19 cellular contexts compared by ENCODE assay signal in the genomic region with DNA sequence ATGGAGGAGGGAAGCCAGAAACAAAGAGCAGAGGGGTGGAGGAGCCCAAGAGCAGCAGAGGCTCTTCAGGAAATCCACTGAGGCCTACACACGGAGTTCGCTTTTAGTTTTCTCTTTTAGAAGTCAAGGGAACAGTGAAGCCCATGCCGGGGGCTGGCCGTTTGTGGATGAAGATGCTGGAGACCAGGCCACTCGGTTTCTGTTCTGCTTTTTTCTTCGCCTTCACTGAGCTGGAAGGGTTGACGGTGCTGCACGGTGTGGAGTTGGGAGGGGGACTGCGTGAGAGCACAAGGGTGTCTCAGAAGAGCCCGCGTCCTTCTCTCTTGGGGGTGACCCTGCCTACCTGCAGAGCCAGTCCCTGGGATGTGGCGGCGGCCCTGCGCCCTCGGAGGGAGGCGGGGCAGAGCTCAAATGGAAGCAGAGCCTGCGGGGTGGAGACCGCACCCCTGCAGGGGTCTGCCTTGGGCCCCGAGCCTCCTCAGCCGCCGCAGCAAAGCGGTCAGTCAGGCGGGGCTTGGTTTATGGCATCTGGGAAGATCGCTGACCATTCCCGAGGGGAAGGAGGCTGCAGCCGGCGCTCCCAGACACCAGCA.
DNase-seq lines count a peak whose midpoint lies in the region; ATAC-seq and TF ChIP-seq lines count a peak whose summit lies in the region.
"Had no signal": no experiment of that assay in that cellular context is flagged by ENCODE, and none has a peak within 500 bp of the region (broad histone marks: within the 10 kb centered on the region; RNA-seq: fewer than 3 reads in every experiment).

No MANE protein-coding gene starts in this region.

- intact Hi-C loops in lower lobe of right lung (cut with DNase I): no loop called here

- no peaks in the 10 kb centered on the region; the same call in none of the 2 replicates for H3K79me2 ChIP-seq in GM23338 (replicated peaks; ENCODE audit: insufficient read depth)

- peaks cover 4% of the 10 kb centered on the region for H3K27me3 Mint-ChIP-seq in GM23338 (ENCODE audit: insufficient read depth, low read depth, poor library complexity)
- H3K27me3 Mint-ChIP-seq in nephron progenitor cell (ENCODE audit: low read depth, poor library complexity): no peaks in the 10 kb centered on the region
- H3K27me3 Mint-ChIP-seq: activated CD4-positive, alpha-beta memory T cell treated with anti-CD3 and anti-CD28 coated beads for 36 hours; central memory CD8-positive, alpha-beta T cell had no signal

- H3K36me3 Mint-ChIP-seq in GM23338 (ENCODE audit: low read depth): peaks cover 48% of the 10 kb centered on the region
- H3K36me3 Mint-ChIP-seq in nephron progenitor cell (ENCODE audit: low read depth): peaks cover 67% of the 10 kb centered on the region

- CTCF ChIA-PET in RWPE1 (lab: Yijun Ruan, JAX): no interaction called here

- H3K9me2 ChIP-seq in GM23338 (ENCODE audit: insufficient read depth): no peaks in the 10 kb centered on the region

- DNase-seq in GM10266 (ENCODE audit: extremely low spot score): peak; percentile 86
- no peak for DNase-seq in GM23338 (ENCODE audit: low spot score)
- no peak for DNase-seq in RWPE1 (ENCODE audit: low spot score)
- DNase-seq in nephron progenitor cell: peak; percentile 44
- no peak for DNase-seq in lower lobe of right lung
- DNase-seq: activated CD4-positive, alpha-beta memory T cell treated with anti-CD3 and anti-CD28 coated beads for 36 hours; activated naive CD4-positive, alpha-beta T cell treated with anti-CD3 and anti-CD28 coated beads for 36 hours; CD8-positive, alpha-beta T cell; esophagus squamous epithelium; NCI-H187 had no signal

- H3K4me3 Mint-ChIP-seq in GM23338: no peak overlapping the region
- no peak overlapping the region for H3K4me3 Mint-ChIP-seq in nephron progenitor cell
- H3K4me3 Mint-ChIP-seq: activated CD4-positive, alpha-beta memory T cell treated with anti-CD3 and anti-CD28 coated beads for 36 hours; activated naive CD4-positive, alpha-beta T cell treated with anti-CD3 and anti-CD28 coated beads for 36 hours; CD8-positive, alpha-beta T cell; central memory CD8-positive, alpha-beta T cell; T-helper 1 cell treated with Interleukin-12 subunit alpha and Interleukin-12 subunit beta and Interleukin-4 antibody, amounts not matched to agents 30 μg/mL and 1 μg/mL, for 36 hours had no signal

- H3K9me3 Mint-ChIP-seq in GM23338 (no peaks in the 10 kb centered on the region), nephron progenitor cell (no peaks in the 10 kb centered on the region)
- H3K9me3 Mint-ChIP-seq: activated CD4-positive, alpha-beta memory T cell treated with anti-CD3 and anti-CD28 coated beads for 36 hours; activated naive CD4-positive, alpha-beta T cell treated with anti-CD3 and anti-CD28 coated beads for 36 hours; CD8-positive, alpha-beta T cell; central memory CD8-positive, alpha-beta T cell; T-helper 1 cell treated with Interleukin-12 subunit alpha and Interleukin-12 subunit beta and Interleukin-4 antibody, amounts not matched to agents 30 μg/mL and 1 μg/mL, for 36 hours had no signal

- no peak overlapping the region for H3K27ac ChIP-seq in GM23338 (ENCODE audit: low read depth)
- H3K27ac ChIP-seq in RWPE1: peak overlapping the region; percentile 14; the same call in 1 of the 2 replicates
- no peak overlapping the region for H3K27ac ChIP-seq in lower lobe of right lung
- H3K27ac ChIP-seq: ascending aorta, esophagus squamous epithelium, SJSA1, thoracic aorta had no signal

- H3K27me3 ChIP-seq in GM23338 (ENCODE audit: insufficient read depth) (no peaks in the 10 kb centered on the region), lower lobe of right lung (ENCODE audit: low read depth) (no peaks in the 10 kb centered on the region)
- H3K27me3 ChIP-seq: ascending aorta, esophagus squamous epithelium, SJSA1 had no signal

- no peaks in the 10 kb centered on the region for H3K4me1 ChIP-seq in GM23338 (ENCODE audit: insufficient read depth)
- H3K4me1 ChIP-seq in lower lobe of right lung: no peaks in the 10 kb centered on the region
- H3K4me1 ChIP-seq: ascending aorta, HAP-1, SJSA1 had no signal

- ATAC-seq in GM23338 (no peak; the same call in 2 of the 3 replicates), lower lobe of right lung (no peak), GM21717 (IDR thresholded peaks at IDR 0.05; ENCODE audit: unreplicated experiment) (no peak), GM18519 (IDR thresholded peaks at IDR 0.05; ENCODE audit: low FRiP score, unreplicated experiment) (no peak), GM21381 (IDR thresholded peaks at IDR 0.05; ENCODE audit: unreplicated experiment) (no peak)
- ATAC-seq: CD8-positive, alpha-beta T cell had no signal

- H3K36me3 ChIP-seq in GM23338 (ENCODE audit: insufficient read depth) (no peaks in the 10 kb centered on the region; the same call in 1 of the 2 replicates), lower lobe of right lung (peaks cover 59% of the 10 kb centered on the region)

- TF ChIP-seq CTCF in GM10266 (IDR thresholded peaks at IDR 0.05; ENCODE audit: control insufficient read depth, insufficient read depth, low read depth, missing control alignments) (no peak), GM23338 (conservative IDR thresholded peaks at IDR 0.05; ENCODE audit: low read depth in 2 of 2) (no peak), RWPE1 (conservative IDR thresholded peaks at IDR 0.05; ENCODE audit: low read depth) (no peak), nephron progenitor cell (IDR thresholded peaks at IDR 0.05) (no peak), lower lobe of right lung (IDR thresholded peaks at IDR 0.05) (no peak)

- H3K9me3 ChIP-seq in lower lobe of right lung: no peaks in the 10 kb centered on the region
- H3K9me3 ChIP-seq: ascending aorta, esophagus squamous epithelium, HAP-1, SJSA1, thoracic aorta had no signal

- POLR2A ChIA-PET in RWPE1 (lab: Yijun Ruan, JAX; ENCODE audit: low non-redundant PET): no interaction called here

- H4K20me1 ChIP-seq in GM23338 (replicated peaks; ENCODE audit: insufficient read depth): no peaks in the 10 kb centered on the region; the same call in 1 of the 2 replicates

- H3K27ac Mint-ChIP-seq in GM23338 (0 out of 2 replicates have a peak overlapping the region, but pooled peaks have one; percentile 70), nephron progenitor cell (peak overlapping the region; percentile 81)
- H3K27ac Mint-ChIP-seq: activated CD4-positive, alpha-beta memory T cell treated with anti-CD3 and anti-CD28 coated beads for 36 hours; activated naive CD4-positive, alpha-beta T cell treated with anti-CD3 and anti-CD28 coated beads for 36 hours; T-helper 1 cell treated with Interleukin-12 subunit alpha and Interleukin-12 subunit beta and Interleukin-4 antibody, amounts not matched to agents 30 μg/mL and 1 μg/mL, for 36 hours had no signal

- no peak overlapping the region for H2AFZ ChIP-seq in GM23338

- H3K4me2 ChIP-seq in GM23338: no peak overlapping the region

- H3F3A ChIP-seq in GM23338 (replicated peaks; ENCODE audit: low read depth): no peaks in the 10 kb centered on the region

- H3K4me1 Mint-ChIP-seq in GM23338 (no peaks in the 10 kb centered on the region), nephron progenitor cell (peaks cover 15% of the 10 kb centered on the region)

- H3K4me3 ChIP-seq in GM23338 (no peak overlapping the region), lower lobe of right lung (no peak overlapping the region)
- H3K4me3 ChIP-seq: ascending aorta, esophagus squamous epithelium, HAP-1, SJSA1, thoracic aorta had no signal

TF ChIP-seq in GM23338, 12 proteins besides CTCF, POLR2A, EP300 and RAD21 (continues in another document):
- TF ChIP-seq ZNF331 (CRISPR knock-in tag; IDR thresholded peaks at IDR 0.05; ENCODE audit: low read depth) (no peak), REST (IDR thresholded peaks at IDR 0.05; ENCODE audit: unreplicated experiment) (no peak), NANOG (IDR thresholded peaks at IDR 0.05; ENCODE audit: borderline replicate concordance) (no peak), JUNB (IDR thresholded peaks at IDR 0.05; ENCODE audit: unreplicated experiment) (no peak), EZH2 (IDR thresholded peaks at IDR 0.05; ENCODE audit: low read depth, unreplicated experiment) (no peak), CREB1 (CRISPR knock-in tag; IDR thresholded peaks at IDR 0.05; ENCODE audit: low read depth) (no peak), EZH2phosphoT487 (IDR thresholded peaks at IDR 0.05; ENCODE audit: unreplicated experiment) (no peak)
- TF ChIP-seq, protein P1, sequence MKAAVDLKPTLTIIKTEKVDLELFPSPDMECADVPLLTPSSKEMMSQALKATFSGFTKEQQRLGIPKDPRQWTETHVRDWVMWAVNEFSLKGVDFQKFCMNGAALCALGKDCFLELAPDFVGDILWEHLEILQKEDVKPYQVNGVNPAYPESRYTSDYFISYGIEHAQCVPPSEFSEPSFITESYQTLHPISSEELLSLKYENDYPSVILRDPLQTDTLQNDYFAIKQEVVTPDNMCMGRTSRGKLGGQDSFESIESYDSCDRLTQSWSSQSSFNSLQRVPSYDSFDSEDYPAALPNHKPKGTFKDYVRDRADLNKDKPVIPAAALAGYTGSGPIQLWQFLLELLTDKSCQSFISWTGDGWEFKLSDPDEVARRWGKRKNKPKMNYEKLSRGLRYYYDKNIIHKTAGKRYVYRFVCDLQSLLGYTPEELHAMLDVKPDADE (IDR thresholded peaks at IDR 0.05): no peak

Comparison
In these comparisons a context has a peak if more than half of its experiments do, and no peak if none do; other contexts are left out.
1. DNase-seq: peak in GM10266 (single experiment) and nephron progenitor cell (single experiment); none in GM23338 (single experiment), RWPE1 (single experiment) and lower lobe of right lung (single experiment).